ENCODE assay signal across 1 cellular context in genomic region chr4:80619070-80619674, GRCh38.
TF ChIP-seq lines count a peak whose summit lies in the region.

No MANE protein-coding gene starts in this region.

TF ChIP-seq in H1, 55 proteins besides CTCF, POLR2A, EP300 and RAD21:
- no peak for TF ChIP-seq SRF (IDR thresholded peaks at IDR 0.05; ENCODE audit: low read depth, low read length)
- TF ChIP-seq SIN3A (conservative IDR thresholded peaks at IDR 0.05 in 1 of 2, IDR thresholded peaks at IDR 0.05 in 1 of 2; ENCODE audit: low read depth in 1 of 2, low read length in 2 of 2), result no peak
- TF ChIP-seq JUN (IDR thresholded peaks at IDR 0.05; ENCODE audit: low read depth, low read length), result no peak
- TF ChIP-seq BACH1 (IDR thresholded peaks at IDR 0.05; ENCODE audit: low read length), result no peak
- no peak for TF ChIP-seq RNF2 (IDR thresholded peaks at IDR 0.05; ENCODE audit: borderline replicate concordance, low read depth, low read length, missing control alignments, poor library complexity, severe bottlenecking)
- no peak for TF ChIP-seq E2F6 (IDR thresholded peaks at IDR 0.05)
- no peak for TF ChIP-seq SP2 (IDR thresholded peaks at IDR 0.05; ENCODE audit: low read length)
- no peak for TF ChIP-seq TEAD4 (IDR thresholded peaks at IDR 0.05; ENCODE audit: low read depth, low read length)
- TF ChIP-seq BCL11A (IDR thresholded peaks at IDR 0.05; ENCODE audit: low read depth in 2 of 2, low read length in 2 of 2), result no peak
- TF ChIP-seq POU5F1 (IDR thresholded peaks at IDR 0.05; ENCODE audit: low read depth, low read length), result no peak
- TF ChIP-seq HDAC2 (IDR thresholded peaks at IDR 0.05; ENCODE audit: borderline replicate concordance in 1 of 2, low read depth in 2 of 2, low read length in 2 of 2), result no peak
- TF ChIP-seq CREB1 (IDR thresholded peaks at IDR 0.05), result no peak
- TF ChIP-seq ATF2 (IDR thresholded peaks at IDR 0.05; ENCODE audit: low read length), result no peak
TF ChIP-seq in H1: peak in this region for 0.
